Comparison of ENCODE assay signal across 1 cellular context in genomic region chr16:84414789-84415326, GRCh38.
TF ChIP-seq lines count a peak whose summit lies in the region.

No MANE protein-coding gene starts in this region.

TF ChIP-seq in HepG2, 621 proteins besides CTCF, POLR2A, EP300 and RAD21 (continued from another document and continues in another):
- TF ChIP-seq ZBTB40 (IDR thresholded peaks at IDR 0.05) (no peak), ZBTB40 (CRISPR knock-in tag; IDR thresholded peaks at IDR 0.05) (peak; percentile 63), ZNF318 (CRISPR knock-in tag; IDR thresholded peaks at IDR 0.05) (no peak), CENPT (CRISPR knock-in tag; IDR thresholded peaks at IDR 0.05; ENCODE audit: low read depth) (no peak), IKZF4 (CRISPR knock-in tag; IDR thresholded peaks at IDR 0.05; ENCODE audit: borderline replicate concordance, low read depth, not compliant biosample characterization) (no peak), ZBTB14 (CRISPR knock-in tag; IDR thresholded peaks at IDR 0.05) (no peak), ZNF292 (CRISPR knock-in tag; IDR thresholded peaks at IDR 0.05; ENCODE audit: borderline replicate concordance, low read depth) (peak; percentile 93), ZNF547 (CRISPR knock-in tag; IDR thresholded peaks at IDR 0.05) (no peak), ZNF567 (CRISPR knock-in tag; IDR thresholded peaks at IDR 0.05; ENCODE audit: borderline replicate concordance) (peak; percentile 85), HMGXB4 (CRISPR knock-in tag; IDR thresholded peaks at IDR 0.05; ENCODE audit: borderline replicate concordance in 1 of 2, low read depth in 1 of 2) (peak in 1 of 2 experiments; percentile 42; a peak in 1 of 4 replicates), RCOR2 (CRISPR knock-in tag; IDR thresholded peaks at IDR 0.05) (peak; percentile 72; the same call in 1 of the 2 replicates), ZSCAN29 (CRISPR knock-in tag; conservative IDR thresholded peaks at IDR 0.05) (0 out of 2 replicates have a peak, but pooled peaks have one; percentile 29), CREB1 (IDR thresholded peaks at IDR 0.05) (no peak), CREB1 (CRISPR knock-in tag; IDR thresholded peaks at IDR 0.05) (no peak), BATF2 (CRISPR knock-in tag; IDR thresholded peaks at IDR 0.05) (no peak), WIZ (CRISPR knock-in tag; IDR thresholded peaks at IDR 0.05) (no peak; the same call in none of the 2 replicates), NBN (conservative IDR thresholded peaks at IDR 0.05) (no peak), ZNF704 (CRISPR knock-in tag; IDR thresholded peaks at IDR 0.05; ENCODE audit: borderline replicate concordance) (no peak), RBM22 (optimal IDR thresholded peaks at IDR 0.05; ENCODE audit: low read length) (no peak), ZSCAN31 (CRISPR knock-in tag; IDR thresholded peaks at IDR 0.05; ENCODE audit: low read depth) (peak; percentile 59; the same call in 1 of the 2 replicates), PHF5A (CRISPR knock-in tag; IDR thresholded peaks at IDR 0.05; ENCODE audit: low read depth, unreplicated experiment) (peak; percentile 77), ZNF556 (CRISPR knock-in tag; IDR thresholded peaks at IDR 0.05; ENCODE audit: borderline replicate concordance) (no peak), DRAP1 (CRISPR knock-in tag; IDR thresholded peaks at IDR 0.05) (peak; percentile 46; the same call in 1 of the 2 replicates), SMAD9 (CRISPR knock-in tag; IDR thresholded peaks at IDR 0.05) (no peak), ELF1 (CRISPR knock-in tag; IDR thresholded peaks at IDR 0.05) (peak; percentile 66), ZBTB26 (CRISPR knock-in tag; IDR thresholded peaks at IDR 0.05; ENCODE audit: borderline replicate concordance) (no peak; the same call in 1 of the 2 replicates), FOXP4 (CRISPR knock-in tag; IDR thresholded peaks at IDR 0.05) (peak; percentile 87)
